1 cellular context compared by ENCODE assay signal in genomic region chrX:40950546-40950945, GRCh38.
TF ChIP-seq lines count a peak whose summit lies in the region.

No MANE protein-coding gene starts in this region.

TF ChIP-seq in GM23338, 12 proteins besides CTCF, POLR2A, EP300 and RAD21 (continued from another document):
- TF ChIP-seq JUNB (IDR thresholded peaks at IDR 0.05; ENCODE audit: unreplicated experiment) (no peak), ZNF331 (CRISPR knock-in tag; IDR thresholded peaks at IDR 0.05; ENCODE audit: low read depth) (no peak)
